Comparison of ENCODE assay signal across 1 cellular context in genomic region chr9:89507626-89508025, GRCh38.
TF ChIP-seq lines count a peak whose summit lies in the region.

No MANE protein-coding gene starts in this region.

TF ChIP-seq in GM23338, 12 proteins besides CTCF, POLR2A, EP300 and RAD21:
- TF ChIP-seq ETS1 (IDR thresholded peaks at IDR 0.05) (no peak), NANOG (IDR thresholded peaks at IDR 0.05; ENCODE audit: borderline replicate concordance) (no peak)
